9 cellular contexts compared by ENCODE assay signal in genomic region chr10:57707300-57707658, GRCh38.
"Had no signal": no experiment of that assay in that cellular context is flagged by ENCODE, and none has a peak within 500 bp of the region (broad histone marks: within the 10 kb centered on the region; RNA-seq: fewer than 3 reads in every experiment).

No MANE protein-coding gene starts in this region.

- ATAC-seq: K562 had no signal

- FAIRE-seq: K562 had no signal

- H3K4me3 ChIP-seq: GM23248, K562 had no signal

- H3K9ac ChIP-seq: GM23248, KMS-11 had no signal

- H3K9me3 Mint-ChIP-seq: HFFc6 had no signal

- H3K4me3 Mint-ChIP-seq: HFFc6 had no signal

- H3K27ac Mint-ChIP-seq: HFFc6 had no signal

- H3K4me2 ChIP-seq: KMS-11 had no signal

- H3K27ac ChIP-seq: GM23248, HL-60, KMS-11 had no signal

- H2AFZ ChIP-seq: GM23248 had no signal

- DNase-seq: GM23248, H7, HCEC 1CT, HFFc6, IMR-90, Karpas-422 had no signal
